Comparison of ENCODE assay signal across 1 cellular context in genomic region chr14:100213956-100214767, GRCh38.
A peak's percentile ranks its signal among the peaks of the same experiment; 100 is the strongest.
TF ChIP-seq lines count a peak whose summit lies in the region.

No MANE protein-coding gene starts in this region.

TF ChIP-seq in HepG2, 621 proteins besides CTCF, POLR2A, EP300 and RAD21 (continued from another document and continues in another):
- no peak for TF ChIP-seq USF2 (IDR thresholded peaks at IDR 0.05; ENCODE audit: low read depth, low read length)
- TF ChIP-seq USF2 (CRISPR knock-in tag; IDR thresholded peaks at IDR 0.05; ENCODE audit: borderline replicate concordance), result no peak
- no peak for TF ChIP-seq ATF1 (CRISPR knock-in tag; IDR thresholded peaks at IDR 0.05)
- no peak for TF ChIP-seq ZNF839 (CRISPR knock-in tag; IDR thresholded peaks at IDR 0.05; ENCODE audit: borderline replicate concordance)
- no peak for TF ChIP-seq MNT (IDR thresholded peaks at IDR 0.05)
- TF ChIP-seq ZNF768 (CRISPR knock-in tag; IDR thresholded peaks at IDR 0.05), result peak; percentile 69
- no peak for TF ChIP-seq ONECUT2 (CRISPR knock-in tag; IDR thresholded peaks at IDR 0.05)
- TF ChIP-seq ZIK1 (CRISPR knock-in tag; IDR thresholded peaks at IDR 0.05; ENCODE audit: borderline replicate concordance, low read depth), result 0 out of 2 replicates have a peak, but pooled peaks have one; percentile 17
- TF ChIP-seq MEIS1 (CRISPR knock-in tag; IDR thresholded peaks at IDR 0.05; ENCODE audit: borderline replicate concordance), result peak; percentile 36; the same call in 1 of the 2 replicates
- TF ChIP-seq SIN3A (IDR thresholded peaks at IDR 0.05; ENCODE audit: borderline replicate concordance, low read depth, low read length), result peak; percentile 29; the same call in 1 of the 2 replicates
- peak; percentile 81 for TF ChIP-seq MXD1 (CRISPR knock-in tag; IDR thresholded peaks at IDR 0.05)
- TF ChIP-seq TBP (CRISPR knock-in tag; IDR thresholded peaks at IDR 0.05), result peak; percentile 71; the same call in 1 of the 2 replicates
- TF ChIP-seq SMAD3 (CRISPR knock-in tag; IDR thresholded peaks at IDR 0.05), result no peak; the same call in 1 of the 2 replicates
- TF ChIP-seq ATF4 (CRISPR knock-in tag; IDR thresholded peaks at IDR 0.05), result no peak; a peak in 1 of 4 replicates
- no peak for TF ChIP-seq CEBPG (CRISPR knock-in tag; IDR thresholded peaks at IDR 0.05)
- no peak for TF ChIP-seq CBX2 (IDR thresholded peaks at IDR 0.05; ENCODE audit: low read depth, low read length)
- no peak for TF ChIP-seq CBX2 (CRISPR knock-in tag; IDR thresholded peaks at IDR 0.05; ENCODE audit: low read depth)
- TF ChIP-seq NR2F6 (IDR thresholded peaks at IDR 0.05), result no peak
- TF ChIP-seq NR2F6 (CRISPR knock-in tag; IDR thresholded peaks at IDR 0.05), result no peak
- TF ChIP-seq ZC3H4 (CRISPR knock-in tag; IDR thresholded peaks at IDR 0.05; ENCODE audit: borderline replicate concordance), result no peak
- 0 out of 2 replicates have a peak, but pooled peaks have one; percentile 37 for TF ChIP-seq ZNF746 (CRISPR knock-in tag; IDR thresholded peaks at IDR 0.05)
- no peak for TF ChIP-seq CC2D1A (CRISPR knock-in tag; IDR thresholded peaks at IDR 0.05)
- peak; percentile 89; the same call in 1 of the 2 replicates for TF ChIP-seq NCOA1 (CRISPR knock-in tag; IDR thresholded peaks at IDR 0.05)
- 0 out of 2 replicates have a peak, but pooled peaks have one; percentile 41 for TF ChIP-seq ZNF251 (CRISPR knock-in tag; IDR thresholded peaks at IDR 0.05)
- 0 out of 2 replicates have a peak, but pooled peaks have one; percentile 19 for TF ChIP-seq NR2C2 (CRISPR knock-in tag; IDR thresholded peaks at IDR 0.05; ENCODE audit: borderline replicate concordance)
- peak; percentile 82 for TF ChIP-seq SAP130 (CRISPR knock-in tag; IDR thresholded peaks at IDR 0.05; ENCODE audit: low read depth)
- peak; percentile 26; the same call in 1 of the 3 replicates for TF ChIP-seq MXI1 (IDR thresholded peaks at IDR 0.05; ENCODE audit: borderline replicate concordance, low read depth, low read length)
- no peak for TF ChIP-seq TAF15 (IDR thresholded peaks at IDR 0.05; ENCODE audit: low read depth, low read length, poor library complexity, severe bottlenecking)
- peak; percentile 84; the same call in 1 of the 2 replicates for TF ChIP-seq ZSCAN12 (CRISPR knock-in tag; IDR thresholded peaks at IDR 0.05)
- no peak; the same call in 1 of the 2 replicates for TF ChIP-seq CBFB (CRISPR knock-in tag; IDR thresholded peaks at IDR 0.05)
- TF ChIP-seq ZNF674 (CRISPR knock-in tag; IDR thresholded peaks at IDR 0.05; ENCODE audit: low read depth), result no peak
- peak; percentile 48 for TF ChIP-seq PAXIP1 (CRISPR knock-in tag; conservative IDR thresholded peaks at IDR 0.05)
- 0 out of 2 replicates have a peak, but pooled peaks have one; percentile 61 for TF ChIP-seq ZBTB2 (CRISPR knock-in tag; IDR thresholded peaks at IDR 0.05; ENCODE audit: low read depth)
- no peak for TF ChIP-seq CENPT (CRISPR knock-in tag; IDR thresholded peaks at IDR 0.05; ENCODE audit: low read depth)
- peak; percentile 74 for TF ChIP-seq ZNF639 (CRISPR knock-in tag; conservative IDR thresholded peaks at IDR 0.05)
- TF ChIP-seq DBP (CRISPR knock-in tag; IDR thresholded peaks at IDR 0.05; ENCODE audit: not compliant biosample characterization), result no peak
- TF ChIP-seq CBX5 (CRISPR knock-in tag; IDR thresholded peaks at IDR 0.05; ENCODE audit: borderline replicate concordance), result 0 out of 2 replicates have a peak, but pooled peaks have one; percentile 64
- TF ChIP-seq MTA1 (CRISPR knock-in tag; IDR thresholded peaks at IDR 0.05; ENCODE audit: borderline replicate concordance), result no peak
- no peak for TF ChIP-seq KDM3A (CRISPR knock-in tag; IDR thresholded peaks at IDR 0.05; ENCODE audit: low read depth)
- TF ChIP-seq ZNF124 (CRISPR knock-in tag; IDR thresholded peaks at IDR 0.05), result no peak
- peak; percentile 95 for TF ChIP-seq RBFOX2 (IDR thresholded peaks at IDR 0.05; ENCODE audit: low read depth, low read length)
- TF ChIP-seq IRF1 (CRISPR knock-in tag; IDR thresholded peaks at IDR 0.05; ENCODE audit: low read depth), result no peak; the same call in 1 of the 2 replicates
- TF ChIP-seq YY1 (IDR thresholded peaks at IDR 0.05; ENCODE audit: insufficient read depth, insufficient replicate concordance, low read depth, low read length), result peak; percentile 50
- TF ChIP-seq CREB3 (CRISPR knock-in tag; IDR thresholded peaks at IDR 0.05), result peak; percentile 83; the same call in 1 of the 2 replicates
- no peak for TF ChIP-seq MATR3 (CRISPR knock-in tag; IDR thresholded peaks at IDR 0.05)
